ENCODE assay signal across 8 cellular contexts in the genomic region with DNA sequence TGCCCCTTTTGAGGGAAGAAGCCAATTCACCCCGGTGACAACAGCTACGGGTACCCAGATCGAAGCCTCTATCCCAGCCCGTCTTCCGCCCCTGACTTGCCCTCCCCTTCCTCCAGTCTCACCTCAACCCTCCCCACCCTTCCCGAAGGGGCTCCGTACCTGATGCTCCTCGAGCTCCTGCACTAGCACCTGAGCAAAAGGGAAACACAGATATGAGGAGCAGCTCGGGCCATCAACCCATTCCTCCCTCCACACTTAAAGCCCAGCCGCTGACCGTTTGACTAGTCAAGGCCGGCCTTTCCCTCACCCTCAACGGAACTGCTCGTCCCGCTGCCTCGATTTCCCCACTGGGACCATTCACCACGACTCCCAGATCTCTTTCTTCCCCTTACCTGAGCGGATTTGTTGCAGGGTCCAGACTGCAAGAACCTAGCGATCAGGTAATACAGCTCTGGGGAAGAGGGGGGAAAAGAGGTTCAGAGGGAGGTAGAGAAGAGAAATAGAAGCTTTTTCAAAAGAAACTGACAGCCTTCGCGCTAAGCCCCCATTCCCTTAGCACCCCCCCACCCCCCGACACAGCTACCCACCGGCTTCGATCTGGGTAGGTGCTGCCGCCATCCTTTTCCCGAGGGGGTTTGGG. TPM values are rescaled to one million over a fixed set of nuclear protein-coding genes. Genes with fewer than 3 reads are reported as not detected.
DNase-seq lines count a peak whose midpoint lies in the region; ATAC-seq, FAIRE-seq and TF ChIP-seq lines count a peak whose summit lies in the region.

No MANE protein-coding gene starts in this region.

- no peaks in the 10 kb centered on the region for H3K9me3 ChIP-seq in BLaER1
- H3K9me3 ChIP-seq in T-helper 17 cell (ENCODE audit: control insufficient read depth, low read length, poor library complexity, severe bottlenecking): no peaks in the 10 kb centered on the region

- H3K4me1 Mint-ChIP-seq in IgD-negative memory B cell: peaks cover 8 to 16% (median 11%) of the 10 kb centered on the region in 3 donors
- H3K4me1 Mint-ChIP-seq in T-helper 17 cell: peaks cover 15% of the 10 kb centered on the region

- H3K9me3 Mint-ChIP-seq in IgD-negative memory B cell: peaks cover 0 to 3% (median 0%) of the 10 kb centered on the region in 3 donors

- H3K36me3 ChIP-seq in BLaER1: no peaks in the 10 kb centered on the region

- H3K4me3 ChIP-seq in BLaER1 (peak overlapping the region; percentile 74), cardiac fibroblast (replicated peaks in 1 of 2; ENCODE audit: low read depth in 2 of 2, low read length in 2 of 2) (peak overlapping the region; percentile 60 to 73)

- H3K36me3 Mint-ChIP-seq in IgD-negative memory B cell: no peaks in the 10 kb centered on the region
- H3K36me3 Mint-ChIP-seq in T-helper 17 cell (ENCODE audit: low read depth): no peaks in the 10 kb centered on the region

- H3K9ac ChIP-seq in BLaER1: peak overlapping the region; percentile 71

- FAIRE-seq in frontal cortex (lab: Jason Lieb, UNC): no peak

- H3K27me3 ChIP-seq in BLaER1: peaks cover 29% of the 10 kb centered on the region

- H3K4me3 Mint-ChIP-seq in IgD-negative memory B cell (peak overlapping the region; percentile 87 to 98 (median 93)), T-helper 17 cell (peak overlapping the region; percentile 83)

- H3K27ac Mint-ChIP-seq in IgD-negative memory B cell: peak overlapping the region; percentile 86 to 100 (median 94)
- peak overlapping the region; percentile 90 for H3K27ac Mint-ChIP-seq in T-helper 17 cell

- H3K4me1 ChIP-seq in BLaER1: peaks cover 9% of the 10 kb centered on the region

- no peaks in the 10 kb centered on the region for H4K20me1 ChIP-seq in BLaER1

- DNase-seq in T-helper 17 cell: peak; percentile 12 to 36 (median 13)
- DNase-seq in cardiac fibroblast (ENCODE audit: low read depth in 2 of 2): peak; percentile 3 to 19
- DNase-seq in left lobe of liver (ENCODE audit: low spot score): peak; percentile 42
- DNase-seq in stimulated activated CD8-positive, alpha-beta memory T cell treated with anti-CD3 and anti-CD28 coated beads, Interleukin-12 subunit alpha, Interleukin-12 subunit beta, amount 100 ng/mL, for 1 hour (ENCODE audit: low read depth): peak; percentile 9
- DNase-seq in frontal cortex (ENCODE audit: low spot score in 2 of 2): no peak

- H3K4me2 ChIP-seq in BLaER1: peak overlapping the region; percentile 55

- no peaks in the 10 kb centered on the region for H3K27me3 Mint-ChIP-seq in IgD-negative memory B cell
- no peaks in the 10 kb centered on the region for H3K27me3 Mint-ChIP-seq in T-helper 17 cell

- peak overlapping the region; percentile 56 for H3K27ac ChIP-seq in BLaER1

- no peak for TF ChIP-seq CTCF in cardiac fibroblast (IDR thresholded peaks at IDR 0.05; ENCODE audit: low read depth, low read length)

- peak; percentile 3 for ATAC-seq in T-helper 17 cell
- peak; percentile 18 for ATAC-seq in left lobe of liver
- ATAC-seq in HG03039 (IDR thresholded peaks at IDR 0.05; ENCODE audit: unreplicated experiment): no peak

RNA-seq across cellular contexts. Expression of gene BRWD3, which starts 0.7 kb away (rescaled TPM):
- 2.4 TPM for polyA plus RNA-seq in IgD-negative memory B cell
- 10 to 100 TPM; 39.3 to 42.2 TPM for total RNA-seq in T-helper 17 cell
- 8.8 TPM for total RNA-seq in left lobe of liver
- total RNA-seq in frontal cortex: 33.0 TPM

Comparison
In these comparisons a context has a peak if more than half of its experiments do, and no peak if none do; other contexts are left out.
1. DNase-seq: peak in T-helper 17 cell (3 of 3), cardiac fibroblast (2 of 2), left lobe of liver (single experiment) and stimulated activated CD8-positive, alpha-beta memory T cell treated with anti-CD3 and anti-CD28 coated beads, Interleukin-12 subunit alpha, Interleukin-12 subunit beta, amount 100 ng/mL, for 1 hour (single experiment); none in frontal cortex (0 of 2).